8 cellular contexts compared by ENCODE assay signal in the genomic region with DNA sequence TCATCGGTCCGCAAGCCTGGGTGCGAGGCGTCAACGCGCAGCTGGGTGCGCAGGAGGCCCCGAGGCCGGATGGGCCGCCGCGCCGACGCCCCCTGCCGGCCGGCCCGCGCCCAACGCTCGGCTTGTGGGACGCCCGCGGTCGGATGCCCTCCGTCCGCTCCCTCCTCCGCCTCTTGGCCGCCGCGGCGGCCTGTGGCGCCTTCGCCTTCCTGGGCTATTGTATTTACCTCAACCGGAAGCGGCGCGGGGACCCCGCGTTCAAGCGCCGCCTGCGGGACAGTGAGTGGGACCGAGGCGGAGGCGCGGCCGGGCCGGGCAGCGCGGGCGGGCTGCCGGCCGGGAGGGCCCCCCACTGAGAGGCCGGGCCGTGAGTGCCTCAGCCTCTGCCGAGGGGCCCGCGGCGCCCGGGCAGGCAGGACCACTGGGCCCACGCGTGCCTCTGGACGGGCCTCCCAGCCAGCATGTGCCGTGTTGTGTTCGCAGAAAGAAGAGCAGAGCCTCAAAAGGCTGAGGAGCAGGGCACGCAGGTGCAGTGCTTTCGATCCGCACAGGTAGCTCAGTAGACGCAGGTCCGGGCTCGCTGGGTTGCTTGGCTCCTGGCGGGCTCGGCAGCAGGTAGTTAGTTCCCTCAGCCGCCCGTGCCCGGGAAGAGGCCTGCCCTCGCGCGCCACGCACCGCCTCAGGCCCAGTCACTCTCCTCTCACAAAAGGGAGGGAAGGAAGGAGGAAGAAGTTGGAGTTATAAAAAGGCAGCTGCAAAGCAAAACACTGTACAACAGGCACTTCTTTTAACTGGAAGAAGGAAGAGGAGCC. TPM values are rescaled to one million over a fixed set of nuclear protein-coding genes. Genes with fewer than 3 reads are reported as not detected.
DNase-seq lines count a peak whose midpoint lies in the region; ATAC-seq and TF ChIP-seq lines count a peak whose summit lies in the region.

A gene (plus strand): TSS at position 116 of the 812 bp plus-strand sequence. CDS start 28 bp downstream, at position 144.

- H3K79me2 ChIP-seq in trophoblast cell (ENCODE audit: control insufficient read depth, insufficient read depth, low read length, poor library complexity) = no peaks in the 10 kb centered on the region

- TF ChIP-seq POLR2A in transverse colon (IDR thresholded peaks at IDR 0.05) = peak; percentile 47

- H3K36me3 ChIP-seq in SJSA1 (no peaks in the 10 kb centered on the region), trophoblast cell (ENCODE audit: control insufficient read depth in 1 of 2, insufficient read depth in 2 of 2, low read length in 2 of 2) (no peaks in the 10 kb centered on the region), transverse colon (no peaks in the 10 kb centered on the region)

- no peak within 1 kb of the TSS for H3K4ac ChIP-seq in trophoblast cell (ENCODE audit: low read depth, low read length)

- H3K9ac ChIP-seq in trophoblast cell (ENCODE audit: low read length) = peak within 1 kb of the TSS; percentile 4

- peak in 4 of 5 experiments; percentile 66 to 89 (median 84) for TF ChIP-seq CTCF in transverse colon (IDR thresholded peaks at IDR 0.05)

- H3K9me3 Mint-ChIP-seq in activated naive CD8-positive, alpha-beta T cell treated with anti-CD3 and anti-CD28 coated beads for 36 hours = no peaks in the 10 kb centered on the region

- peaks cover 3% of the 10 kb centered on the region for H3K36me3 Mint-ChIP-seq in activated naive CD8-positive, alpha-beta T cell treated with anti-CD3 and anti-CD28 coated beads for 36 hours

- no peak within 1 kb of the TSS for H2AK5ac ChIP-seq in trophoblast cell (ENCODE audit: low read length)

- H3K9me3 ChIP-seq in SJSA1 (replicated peaks) = no peaks in the 10 kb centered on the region
- H3K9me3 ChIP-seq in trophoblast cell (ENCODE audit: insufficient read depth, low read depth, low read length) = no peaks in the 10 kb centered on the region
- H3K9me3 ChIP-seq in transverse colon = no peaks in the 10 kb centered on the region

- H3K27me3 Mint-ChIP-seq in activated naive CD8-positive, alpha-beta T cell treated with anti-CD3 and anti-CD28 coated beads for 36 hours = no peaks in the 10 kb centered on the region

- H3K14ac ChIP-seq in trophoblast cell (ENCODE audit: low read length) = peak within 1 kb of the TSS; percentile 18

- no peak for TF ChIP-seq EP300 in transverse colon (IDR thresholded peaks at IDR 0.05; ENCODE audit: low read depth)

- no peak within 1 kb of the TSS for H2BK12ac ChIP-seq in trophoblast cell (ENCODE audit: low read length)

- H2AFZ ChIP-seq in trophoblast cell (ENCODE audit: insufficient read depth, low read length, poor library complexity) = peak within 1 kb of the TSS; percentile 84

- peak within 1 kb of the TSS; percentile 69 for H3K27ac Mint-ChIP-seq in activated naive CD8-positive, alpha-beta T cell treated with anti-CD3 and anti-CD28 coated beads for 36 hours

- peak within 1 kb of the TSS; percentile 11 for H4K91ac ChIP-seq in trophoblast cell (ENCODE audit: low read depth, low read length)

- peaks cover 7% of the 10 kb centered on the region for H3K4me1 Mint-ChIP-seq in activated naive CD8-positive, alpha-beta T cell treated with anti-CD3 and anti-CD28 coated beads for 36 hours

- no peak within 1 kb of the TSS for H2BK5ac ChIP-seq in trophoblast cell (ENCODE audit: low read depth, low read length, poor library complexity)

- H3K79me1 ChIP-seq in trophoblast cell (ENCODE audit: low read length) = no peaks in the 10 kb centered on the region

- intact Hi-C loops in Right ventricle myocardium superior (cut with DNase I) (no loop called here), transverse colon (cut with DNase I; ENCODE audit: low total_unique reads) (no loop called here)

- DNase-seq in DMS53 treated with DMSO at 0.1 percent for 48 hours (lab: John Stamatoyannopoulos, UW; ENCODE audit: unreplicated experiment) = peak; percentile 49
- peak in 74 of 76 experiments; percentile 9 to 84 (median 66) for DNase-seq in HUDEP-2 (lab: John Stamatoyannopoulos, UW; ENCODE audit: unreplicated experiment in 76 of 76)
- DNase-seq in SJSA1 (ENCODE audit: low read depth in 1 of 2, low spot score in 2 of 2) = peak; percentile 74 to 76
- peak; percentile 83 for DNase-seq in activated naive CD8-positive, alpha-beta T cell treated with anti-CD3 and anti-CD28 coated beads for 36 hours
- peak; percentile 87 for DNase-seq in Right ventricle myocardium superior
- peak; percentile 45 to 81 for DNase-seq in trophoblast cell
- peak; percentile 80 for DNase-seq in transverse colon

- in situ Hi-C loops in transverse colon (cut with MboI; ENCODE audit: low pct_ligation_motif_present in 1 of 4, low pct_unique_long_range_greater_than_20kb in 1 of 4, low sequenced_read_pairs in 3 of 4) = no loop called here

- peak within 1 kb of the TSS; percentile 10 for H4K12ac ChIP-seq in trophoblast cell (ENCODE audit: low read depth, low read length)

- H3K18ac ChIP-seq in trophoblast cell (ENCODE audit: low read length) = no peak within 1 kb of the TSS

- H3K4me3 Mint-ChIP-seq in activated naive CD8-positive, alpha-beta T cell treated with anti-CD3 and anti-CD28 coated beads for 36 hours = peak within 1 kb of the TSS; percentile 70

- peak within 1 kb of the TSS; percentile 49 for H4K8ac ChIP-seq in trophoblast cell (ENCODE audit: low read depth, low read length)

- H3K23ac ChIP-seq in trophoblast cell (ENCODE audit: low read length) = no peak within 1 kb of the TSS

- ATAC-seq in GM21381 (IDR thresholded peaks at IDR 0.05; ENCODE audit: unreplicated experiment) (peak; percentile 94), Right ventricle myocardium superior (ENCODE audit: poor library complexity) (peak; percentile 98)

- H3K4me1 ChIP-seq in SJSA1 (replicated peaks) = peaks cover 14% of the 10 kb centered on the region
- peaks cover 0 to 6% of the 10 kb centered on the region in 2 experiments for H3K4me1 ChIP-seq in trophoblast cell (ENCODE audit: control insufficient read depth in 1 of 2, insufficient read depth in 2 of 2, low read length in 2 of 2)
- peaks cover 0 to 15% (median 4%) of the 10 kb centered on the region in 4 donors for H3K4me1 ChIP-seq in transverse colon

- peak within 1 kb of the TSS; percentile 67 for H3K4me2 ChIP-seq in trophoblast cell (ENCODE audit: low read length)

- peak within 1 kb of the TSS; percentile 36; the same call in 1 of the 2 replicates for H3K27ac ChIP-seq in SJSA1
- no peak within 1 kb of the TSS for H3K27ac ChIP-seq in trophoblast cell (ENCODE audit: low read depth, low read length)
- peak within 1 kb of the TSS; percentile 80 to 88 (median 86) for H3K27ac ChIP-seq in transverse colon

- no peak within 1 kb of the TSS for H2BK120ac ChIP-seq in trophoblast cell (ENCODE audit: insufficient read depth, low read length, poor library complexity)

- no CpG with 5 or more reads among the region's 81 CpGs for WGBS in trophoblast cell (ENCODE audit: extremely low coverage, insufficient coverage, insufficient read length)
- 10% methylated on average over 35 of the region's 81 CpGs; no CpG with 5 or more reads in 1 of the 2 donors for WGBS in transverse colon (ENCODE audit: low coverage in 1 of 2), 2 donors

- H3K4me3 ChIP-seq in SJSA1 (peak within 1 kb of the TSS; percentile 46), trophoblast cell (ENCODE audit: low read depth, low read length) (peak within 1 kb of the TSS; percentile 63), transverse colon (peak within 1 kb of the TSS; percentile 30 to 70 (median 59))

- H3K27me3 ChIP-seq in SJSA1 (replicated peaks) (no peaks in the 10 kb centered on the region), trophoblast cell (ENCODE audit: insufficient read depth, low read length) (no peaks in the 10 kb centered on the region), transverse colon (no peaks in the 10 kb centered on the region)

RNA-seq across cellular contexts. Expression of the gene that starts here (rescaled TPM):
- not detected in 2 replicates for total RNA-seq in SJSA1 (2014; rRNA removed; shearing (Covaris generic))
- not detected for total RNA-seq in activated naive CD8-positive, alpha-beta T cell treated with anti-CD3 and anti-CD28 coated beads for 36 hours
- total RNA-seq in Right ventricle myocardium superior = not detected
- polyA plus RNA-seq in trophoblast cell (2013) = not detected in 2 replicates
- not detected for total RNA-seq in transverse colon

Comparison
In these comparisons a context has a peak if more than half of its experiments do, and no peak if none do; other contexts are left out.
1. Peak in DNase-seq, H3K4me3 ChIP-seq and H3K27ac ChIP-seq in SJSA1; RNA of the gene not detected or under 1 TPM.
2. Peak in DNase-seq in activated naive CD8-positive, alpha-beta T cell treated with anti-CD3 and anti-CD28 coated beads for 36 hours; RNA of the gene not detected or under 1 TPM.
3. Peak in DNase-seq and ATAC-seq in Right ventricle myocardium superior; RNA of the gene not detected or under 1 TPM.
4. Peak in DNase-seq, H3K4me3 ChIP-seq and H3K27ac ChIP-seq in transverse colon; RNA of the gene not detected or under 1 TPM.